In genomic region chr2:32915694-32916093, GRCh38 we compare ENCODE assay signal across 6 cellular contexts. TPM values are rescaled to one million over a fixed set of nuclear protein-coding genes. Genes with fewer than 3 reads are reported as not detected.
"Had no signal": no experiment of that assay in that cellular context is flagged by ENCODE, and none has a peak within 500 bp of the region (broad histone marks: within the 10 kb centered on the region; RNA-seq: fewer than 3 reads in every experiment).

No MANE protein-coding gene starts in this region.

- H3K27ac ChIP-seq: HL-60, KMS-11 had no signal

- ATAC-seq: HepG2 had no signal

- FAIRE-seq: HepG2 had no signal

- DNase-seq: KBM-7, KG1 had no signal

- H3K9ac ChIP-seq: KMS-11 had no signal

- H3K4me2 ChIP-seq: KMS-11 had no signal

RNA-seq across cellular contexts. Expression of gene LTBP1, which starts 31.1 kb away (rescaled TPM):
- polyA plus RNA-seq: IgD-negative memory B cell had no signal
